ENCODE assay signal across 27 cellular contexts in genomic region chr4:108454227-108454626, GRCh38.
DNase-seq lines count a peak whose midpoint lies in the region; TF ChIP-seq lines count a peak whose summit lies in the region.
"Had no signal": no experiment of that assay in that cellular context is flagged by ENCODE, and none has a peak within 500 bp of the region (broad histone marks: within the 10 kb centered on the region; RNA-seq: fewer than 3 reads in every experiment).

No MANE protein-coding gene starts in this region.

- H3K36me3 ChIP-seq in Loucy (ENCODE audit: insufficient read depth, low read length) (no peaks in the 10 kb centered on the region), Karpas-422 (ENCODE audit: insufficient read depth, low read length) (no peaks in the 10 kb centered on the region), HAP-1 (replicated peaks) (no peaks in the 10 kb centered on the region)
- H3K36me3 ChIP-seq: BLaER1 had no signal

- no peak overlapping the region for H3K27ac ChIP-seq in Karpas-422 (ENCODE audit: low read length)
- H3K27ac ChIP-seq: 22Rv1, BLaER1 had no signal

- DNase-seq in DMS 273 (lab: John Stamatoyannopoulos, UW; ENCODE audit: unreplicated experiment) = peak; percentile 2
- no peak for DNase-seq in DMS 273 treated with DMSO at 0.1 percent for 48 hours (lab: John Stamatoyannopoulos, UW)
- DNase-seq in astrocyte of the cerebellum (ENCODE audit: low read depth) = peak; percentile 58
- peak; percentile 46 for DNase-seq in renal cortical epithelial cell (ENCODE audit: low read depth)
- DNase-seq in Karpas-422 = no peak
- DNase-seq in DMS153 treated with DMSO at 0.1 percent for 48 hours (lab: John Stamatoyannopoulos, UW; ENCODE audit: unreplicated experiment) = no peak
- no peak for DNase-seq in HAP-1 (ENCODE audit: low spot score in 2 of 2)
- DNase-seq: ACHN; Caco-2; CD4-positive, alpha-beta T cell; DMS53; GDM1; HFFc6; KG1; MM.1S; NCI-H1048; NCI-H1436 treated with DMSO at 0.1 percent for 48 hours; NCI-H1930; NCI-H226; NCI-H510A treated with DMSO at 0.1 percent for 48 hours; PC-3; RPMI8226; SHP77; T-helper 17 cell had no signal

- H3K9ac ChIP-seq in Loucy (ENCODE audit: low read depth, low read length, poor library complexity, severe bottlenecking) = no peak overlapping the region
- no peak overlapping the region for H3K9ac ChIP-seq in Karpas-422 (ENCODE audit: low read length)
- H3K9ac ChIP-seq: BLaER1 had no signal

- no peaks in the 10 kb centered on the region for H3K79me2 ChIP-seq in Loucy (ENCODE audit: insufficient read depth, low read length)
- no peaks in the 10 kb centered on the region for H3K79me2 ChIP-seq in Karpas-422 (ENCODE audit: low read length)

- H3F3A ChIP-seq in Loucy (ENCODE audit: low read depth) = no peaks in the 10 kb centered on the region

- H3K27me3 ChIP-seq in Loucy (ENCODE audit: insufficient read depth, low read length, poor library complexity, severe bottlenecking) = no peaks in the 10 kb centered on the region
- H3K27me3 ChIP-seq in Karpas-422 (ENCODE audit: low read length) = no peaks in the 10 kb centered on the region
- H3K27me3 ChIP-seq in HAP-1 (ENCODE audit: low read depth) = peaks cover 5% of the 10 kb centered on the region; the same call in 1 of the 2 replicates
- H3K27me3 ChIP-seq: BLaER1 had no signal

- no peaks in the 10 kb centered on the region for H3K9me2 ChIP-seq in Loucy (replicated peaks; ENCODE audit: low read depth, low read length)
- no peaks in the 10 kb centered on the region for H3K9me2 ChIP-seq in Karpas-422 (replicated peaks; ENCODE audit: insufficient read depth, low read length)

- H3K4me2 ChIP-seq in Loucy (ENCODE audit: low read depth, low read length, poor library complexity, severe bottlenecking) (peak overlapping the region; percentile 24), Karpas-422 (ENCODE audit: low read depth, low read length, poor library complexity, severe bottlenecking) (no peak overlapping the region)
- H3K4me2 ChIP-seq: BLaER1 had no signal

- H3K9me3 ChIP-seq in Loucy (ENCODE audit: insufficient read depth, low read depth, low read length) = no peaks in the 10 kb centered on the region
- no peaks in the 10 kb centered on the region for H3K9me3 ChIP-seq in Karpas-422 (ENCODE audit: low read length)
- H3K9me3 ChIP-seq in HAP-1 = no peaks in the 10 kb centered on the region
- H3K9me3 ChIP-seq: BLaER1, Caco-2 had no signal

- H3K4me1 ChIP-seq in Loucy (ENCODE audit: insufficient read depth, low read length, poor library complexity, severe bottlenecking) (peaks cover 23% of the 10 kb centered on the region), Karpas-422 (ENCODE audit: low read length) (no peaks in the 10 kb centered on the region), HAP-1 (no peaks in the 10 kb centered on the region)
- H3K4me1 ChIP-seq: Caco-2 had no signal

- in situ Hi-C loops in astrocyte of the cerebellum (cut with HindIII; ENCODE audit: low sequenced_read_pairs) (no loop called here), HAP-1 (cut with MboI; ENCODE audit: low sequenced_read_pairs) (no loop called here)

- H3K4me3 ChIP-seq in Loucy (ENCODE audit: low read length, poor library complexity, severe bottlenecking) (no peak overlapping the region), astrocyte of the cerebellum (ENCODE audit: low read depth, low read length) (no peak overlapping the region), Karpas-422 (ENCODE audit: low read length) (no peak overlapping the region), HAP-1 (no peak overlapping the region)
- H3K4me3 ChIP-seq: BLaER1 had no signal

- H4K20me1 ChIP-seq in Loucy (ENCODE audit: insufficient read depth, low read length, poor library complexity, severe bottlenecking) (no peaks in the 10 kb centered on the region), Karpas-422 (ENCODE audit: insufficient read depth, low read depth, low read length) (no peaks in the 10 kb centered on the region)
- H4K20me1 ChIP-seq: BLaER1 had no signal

- no peak overlapping the region for H2AFZ ChIP-seq in Loucy (ENCODE audit: low read length)
- no peak overlapping the region for H2AFZ ChIP-seq in Karpas-422 (ENCODE audit: low read length)

- no peak for TF ChIP-seq CTCF in Loucy (conservative IDR thresholded peaks at IDR 0.05; ENCODE audit: low read length)
- no peak for TF ChIP-seq CTCF in astrocyte of the cerebellum (IDR thresholded peaks at IDR 0.05; ENCODE audit: low read depth, low read length, missing control alignments)

Comparison
In these comparisons a context has a peak if more than half of its experiments do, and no peak if none do; other contexts are left out.
1. DNase-seq: peak in DMS 273 (single experiment), astrocyte of the cerebellum (single experiment) and renal cortical epithelial cell (single experiment); none in DMS 273 treated with DMSO at 0.1 percent for 48 hours (single experiment), Karpas-422 (single experiment), DMS153 treated with DMSO at 0.1 percent for 48 hours (single experiment) and HAP-1 (0 of 2).